21 cellular contexts compared by ENCODE assay signal in genomic region chr11:118687906-118688305, GRCh38. TPM values are rescaled to one million over a fixed set of nuclear protein-coding genes. Genes with fewer than 3 reads are reported as not detected.
"Had no signal": no experiment of that assay in that cellular context is flagged by ENCODE, and none has a peak within 500 bp of the region (broad histone marks: within the 10 kb centered on the region; RNA-seq: fewer than 3 reads in every experiment).

No MANE protein-coding gene starts in this region.

- H3K27ac ChIP-seq: brain microvascular endothelial cell, coronary artery, lower lobe of right lung, prostate gland, right atrium auricular region, suprapubic skin, transverse colon, vagina had no signal

- DNase-seq: activated CD4-positive, alpha-beta T cell treated with anti-CD3 and anti-CD28 coated beads, Interleukin-2, amount 50 U/mL, for 1 hour; activated CD8-positive, alpha-beta memory T cell treated with anti-CD3 and anti-CD28 coated beads, Interleukin-2, amount 50 U/mL, for 4 hours; activated gamma-delta T cell; activated T-cell treated with anti-CD3 and anti-CD28 coated beads, Interleukin-2, amount 50 U/mL, for 4 hours; brain microvascular endothelial cell; glutamatergic neuron; left colon; lower lobe of right lung; nephron progenitor cell; stimulated activated naive CD8-positive, alpha-beta T cell treated with anti-CD3 and anti-CD28 coated beads, Interleukin-15, amount 100 ng/mL, for 72 hours; transverse colon had no signal

- H3K27me3 ChIP-seq: brain microvascular endothelial cell, right atrium auricular region, suprapubic skin, transverse colon, vagina had no signal

- H3K27me3 Mint-ChIP-seq: activated naive CD8-positive, alpha-beta T cell had no signal

- H3K36me3 ChIP-seq: brain microvascular endothelial cell, lower lobe of right lung, prostate gland, right atrium auricular region, suprapubic skin, transverse colon, vagina had no signal

- H3K36me3 Mint-ChIP-seq: activated naive CD8-positive, alpha-beta T cell had no signal

- H3K9me3 Mint-ChIP-seq: activated T-cell treated with anti-CD3 and anti-CD28 coated beads, Interleukin-2, amount 50 U/mL, for 4 hours; nephron progenitor cell; stimulated activated naive CD8-positive, alpha-beta T cell treated with anti-CD3 and anti-CD28 coated beads, Interleukin-15, amount 100 ng/mL, for 72 hours had no signal

- H3K4me3 ChIP-seq: coronary artery, lower lobe of right lung, prostate gland, right atrium auricular region, skin epidermis, suprapubic skin, transverse colon, vagina had no signal

- H3K4me1 ChIP-seq: prostate gland had no signal

- H3K9me3 ChIP-seq: lower lobe of right lung, prostate gland, right atrium auricular region, suprapubic skin, transverse colon, vagina had no signal

- H3K27ac Mint-ChIP-seq: nephron progenitor cell; stimulated activated naive CD8-positive, alpha-beta T cell treated with anti-CD3 and anti-CD28 coated beads, Interleukin-15, amount 100 ng/mL, for 72 hours had no signal

- H3K4me3 Mint-ChIP-seq: activated naive CD8-positive, alpha-beta T cell; activated T-cell treated with anti-CD3 and anti-CD28 coated beads, Interleukin-2, amount 50 U/mL, for 4 hours; nephron progenitor cell; stimulated activated naive CD8-positive, alpha-beta T cell treated with anti-CD3 and anti-CD28 coated beads, Interleukin-15, amount 100 ng/mL, for 72 hours had no signal

RNA-seq across cellular contexts. Expression of gene TREH, which starts 8.5 kb away (rescaled TPM):
- total RNA-seq: activated T-cell treated with anti-CD3 and anti-CD28 coated beads, Interleukin-2, amount 50 U/mL, for 4 hours; epithelial cell of proximal tubule; osteoblast; right atrium auricular region; suprapubic skin; T-helper 1 cell treated with Interleukin-12 subunit alpha and Interleukin-12 subunit beta and Interleukin-4 antibody, amounts not matched to agents 30 ng/mL and 1 ng/mL, for 36 hours had no signal
